Comparison of ENCODE assay signal across 29 cellular contexts in the genomic region with DNA sequence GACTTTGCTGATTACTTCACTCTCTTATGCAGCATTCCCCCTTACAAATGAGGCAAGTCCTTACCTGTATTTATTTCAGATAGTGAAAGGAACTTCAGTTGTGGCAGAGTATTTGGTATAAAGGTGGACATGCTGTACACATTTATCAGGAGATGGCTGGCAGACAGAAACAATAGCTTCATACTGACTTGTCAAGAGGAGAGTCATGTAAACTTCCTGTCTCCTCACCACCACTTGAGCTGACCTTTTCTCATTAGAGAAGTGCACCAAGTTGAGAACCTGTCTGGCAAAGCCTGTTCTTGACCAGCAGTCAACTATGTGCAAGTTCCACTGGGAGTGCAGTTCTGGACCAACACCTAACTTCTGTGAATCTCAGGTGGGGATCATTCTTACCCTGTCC.
"Had no signal": no experiment of that assay in that cellular context is flagged by ENCODE, and none has a peak within 500 bp of the region (broad histone marks: within the 10 kb centered on the region; RNA-seq: fewer than 3 reads in every experiment).

No MANE protein-coding gene starts in this region.

- H3K27ac ChIP-seq: adrenal gland, breast epithelium, SK-N-MC had no signal

- H3K9me3 ChIP-seq: adrenal gland had no signal

- H3K27me3 ChIP-seq: adrenal gland, breast epithelium had no signal

- ATAC-seq: activated CD8-positive, alpha-beta T cell treated with anti-CD3 and anti-CD28 coated beads for 36 hours; activated T-cell treated with anti-CD3 and anti-CD28 coated beads, Interleukin-2, amount 50 U/mL, for 72 hours; Panc1; Right ventricle myocardium inferior; T-cell had no signal

- H3K36me3 ChIP-seq: adrenal gland, breast epithelium had no signal

- H3K4me1 ChIP-seq: adrenal gland, breast epithelium had no signal

- H3K27ac Mint-ChIP-seq: activated CD8-positive, alpha-beta T cell treated with anti-CD3 and anti-CD28 coated beads for 36 hours; activated naive CD8-positive, alpha-beta T cell treated with anti-CD3 and anti-CD28 coated beads, Interleukin-2, amount 10 ng/mL, durations not matched to agents 7 days and 5 days; activated T-cell treated with anti-CD3 and anti-CD28 coated beads, Interleukin-2, amount 50 U/mL, for 72 hours; activated T-helper 2 cell treated with anti-CD3 and anti-CD28 coated beads, Interferon-gamma antibody, Interleukin-2, Interleukin-4, amounts not matched to agents 10 μg/mL and 5 μg/mL and 100 μg/mL, durations not matched to agents 14 hours and 24 hours and 36 hours; T-cell had no signal

- H3K4me1 Mint-ChIP-seq: activated naive CD8-positive, alpha-beta T cell treated with anti-CD3 and anti-CD28 coated beads, Interleukin-2, amount 10 ng/mL, durations not matched to agents 7 days and 5 days; T-cell had no signal

- H3K4me3 Mint-ChIP-seq: activated CD8-positive, alpha-beta T cell treated with anti-CD3 and anti-CD28 coated beads for 36 hours; activated naive CD8-positive, alpha-beta T cell treated with anti-CD3 and anti-CD28 coated beads, Interleukin-2, amount 10 ng/mL, durations not matched to agents 7 days and 5 days; activated T-cell treated with anti-CD3 and anti-CD28 coated beads, Interleukin-2, amount 50 U/mL, for 72 hours; T-cell had no signal

- FAIRE-seq: TTC549 had no signal

- H3K27me3 Mint-ChIP-seq: activated CD8-positive, alpha-beta T cell treated with anti-CD3 and anti-CD28 coated beads for 36 hours; activated naive CD8-positive, alpha-beta T cell treated with anti-CD3 and anti-CD28 coated beads, Interleukin-2, amount 10 ng/mL, durations not matched to agents 7 days and 5 days; T-cell had no signal

- H3K4me3 ChIP-seq: adrenal gland, breast epithelium, SK-N-MC had no signal

- DNase-seq: activated CD4-positive, CD25-positive, alpha-beta regulatory T cell; activated CD8-positive, alpha-beta memory T cell treated with anti-CD3 and anti-CD28 coated beads, Interleukin-2, amount 50 U/mL, for 4 hours; activated CD8-positive, alpha-beta T cell treated with anti-CD3 and anti-CD28 coated beads for 36 hours; activated naive CD4-positive, alpha-beta T cell treated with anti-CD3 and anti-CD28 coated beads, Interleukin-2, amount 50 U/mL, for 16 hours; activated naive CD8-positive, alpha-beta T cell treated with anti-CD3 and anti-CD28 coated beads, Interleukin-2, amount 10 ng/mL, durations not matched to agents 7 days and 5 days; activated T-cell treated with anti-CD3 and anti-CD28 coated beads, Interleukin-2, amount 50 U/mL, for 72 hours; adrenal gland; aorta; central memory CD4-positive, alpha-beta T cell; KG1; NCI-H1092; NCI-H1417; NCI-H1694; NCI-H2029 treated with DMSO at 0.1 percent for 48 hours; NCI-H345; NCI-H510A; NCI-H69; NK-92 treated with Interleukin-12 subunit alpha and Interleukin-12 subunit beta, amount 100 ng/mL, for 24 hours; OCI-M1; RPMI8226; T-cell; T-helper 2 cell; T1000 had no signal
